In the genomic region with DNA sequence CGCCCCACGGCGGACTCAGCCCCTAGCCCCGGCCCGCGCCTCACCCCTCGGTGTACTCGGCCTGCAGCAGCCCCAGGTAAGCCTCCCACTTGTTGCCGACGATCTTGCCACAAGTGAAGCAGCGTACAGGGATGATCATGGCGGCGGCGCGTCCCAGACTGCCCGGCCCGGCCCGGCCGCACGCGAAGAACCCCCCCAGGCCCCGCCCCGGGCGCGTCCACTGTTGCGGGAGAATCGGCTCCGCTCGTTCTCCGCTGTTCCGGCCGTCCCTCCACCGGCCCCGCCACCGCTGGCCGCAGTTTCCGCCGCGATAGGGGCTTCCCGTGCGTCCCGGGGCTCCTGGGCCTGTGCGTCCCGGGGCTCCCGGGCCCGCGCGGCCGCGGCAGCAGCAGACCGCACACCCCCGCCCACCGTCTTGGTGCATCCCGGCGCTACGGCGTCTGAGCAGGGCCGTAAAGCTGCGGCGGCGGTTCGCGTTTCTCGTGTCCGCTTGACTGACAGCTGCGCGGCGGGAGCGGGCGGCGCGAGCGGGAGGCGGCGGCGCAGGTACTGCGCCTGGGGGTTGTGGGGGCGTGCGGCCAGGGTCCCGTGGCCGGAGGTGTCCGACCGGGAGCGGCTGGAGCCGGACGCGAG, we compare ENCODE assay signal across 1 cellular context.
A peak's percentile ranks its signal among the peaks of the same experiment; 100 is the strongest.
TF ChIP-seq lines count a peak whose summit lies in the region.

A gene (minus strand): TSS at position 160 of the 633 bp plus-strand sequence. CDS start 21 bp downstream, at position 139.
A gene with protein sequence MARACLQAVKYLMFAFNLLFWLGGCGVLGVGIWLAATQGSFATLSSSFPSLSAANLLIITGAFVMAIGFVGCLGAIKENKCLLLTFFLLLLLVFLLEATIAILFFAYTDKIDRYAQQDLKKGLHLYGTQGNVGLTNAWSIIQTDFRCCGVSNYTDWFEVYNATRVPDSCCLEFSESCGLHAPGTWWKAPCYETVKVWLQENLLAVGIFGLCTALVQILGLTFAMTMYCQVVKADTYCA (plus strand): TSS at position 483 of the 633 bp plus-strand sequence. CDS start 7,453 bp downstream, outside the sequence.

TF ChIP-seq in A549, 52 proteins besides CTCF, POLR2A, EP300 and RAD21 (continued from another document):
- TF ChIP-seq, protein P1, sequence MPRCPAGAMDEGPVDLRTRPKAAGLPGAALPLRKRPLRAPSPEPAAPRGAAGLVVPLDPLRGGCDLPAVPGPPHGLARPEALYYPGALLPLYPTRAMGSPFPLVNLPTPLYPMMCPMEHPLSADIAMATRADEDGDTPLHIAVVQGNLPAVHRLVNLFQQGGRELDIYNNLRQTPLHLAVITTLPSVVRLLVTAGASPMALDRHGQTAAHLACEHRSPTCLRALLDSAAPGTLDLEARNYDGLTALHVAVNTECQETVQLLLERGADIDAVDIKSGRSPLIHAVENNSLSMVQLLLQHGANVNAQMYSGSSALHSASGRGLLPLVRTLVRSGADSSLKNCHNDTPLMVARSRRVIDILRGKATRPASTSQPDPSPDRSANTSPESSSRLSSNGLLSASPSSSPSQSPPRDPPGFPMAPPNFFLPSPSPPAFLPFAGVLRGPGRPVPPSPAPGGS (IDR thresholded peaks at IDR 0.05) = peak; percentile 93
- TF ChIP-seq POLR2AphosphoS2 (conservative IDR thresholded peaks at IDR 0.05; ENCODE audit: low read length) (peak; percentile 98), PHF8 (IDR thresholded peaks at IDR 0.05; ENCODE audit: borderline replicate concordance, low read depth) (peak; percentile 90; the same call in 1 of the 2 replicates)
